In the genomic region with DNA sequence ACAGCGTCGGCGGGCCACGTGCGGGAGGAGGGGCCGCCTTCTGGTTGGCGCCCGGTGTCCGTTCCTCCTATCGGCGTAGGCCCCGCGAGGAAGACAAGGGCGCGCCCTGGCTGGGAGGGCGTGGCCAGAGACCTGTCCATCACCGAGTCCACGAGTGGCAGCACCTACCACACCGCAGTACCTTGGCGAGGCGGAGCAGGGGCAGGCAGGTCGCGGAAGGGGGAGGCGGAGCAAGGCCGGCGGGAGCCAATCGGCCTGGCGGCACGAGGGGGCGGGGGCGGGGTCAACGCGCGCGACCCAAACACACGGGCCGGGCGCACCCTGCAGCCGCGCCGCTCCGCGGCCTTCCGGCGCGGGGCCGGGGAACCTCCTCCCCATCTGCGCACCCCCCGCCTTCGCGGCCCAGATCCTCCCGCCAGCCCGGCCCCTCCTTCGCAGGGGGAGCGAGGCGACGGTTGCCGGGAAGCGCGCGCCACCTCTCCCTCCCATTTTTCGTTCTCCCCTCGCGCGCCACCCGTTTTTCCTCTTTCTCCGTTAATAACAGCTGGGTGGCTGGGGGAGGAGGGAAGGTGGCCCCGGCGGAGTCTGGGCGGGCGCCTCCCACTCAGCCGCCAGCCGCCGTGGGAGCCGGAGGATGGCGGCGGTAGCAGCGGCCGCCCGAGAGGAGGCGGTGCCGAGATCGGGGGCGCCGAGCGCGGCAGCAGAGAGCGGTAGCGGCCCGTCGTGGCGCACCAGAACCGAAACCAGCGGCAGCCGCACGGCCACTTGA, we compare ENCODE assay signal across 1 cellular context.
TF ChIP-seq lines count a peak whose summit lies in the region.

Gene ZNRF2 (plus strand): TSS at position 300 of the 769 bp plus-strand sequence. CDS start 761 bp downstream, outside the sequence.

TF ChIP-seq in IMR-90, 13 proteins besides CTCF, POLR2A, EP300 and RAD21 (continued from another document):
- TF ChIP-seq, protein P1, sequence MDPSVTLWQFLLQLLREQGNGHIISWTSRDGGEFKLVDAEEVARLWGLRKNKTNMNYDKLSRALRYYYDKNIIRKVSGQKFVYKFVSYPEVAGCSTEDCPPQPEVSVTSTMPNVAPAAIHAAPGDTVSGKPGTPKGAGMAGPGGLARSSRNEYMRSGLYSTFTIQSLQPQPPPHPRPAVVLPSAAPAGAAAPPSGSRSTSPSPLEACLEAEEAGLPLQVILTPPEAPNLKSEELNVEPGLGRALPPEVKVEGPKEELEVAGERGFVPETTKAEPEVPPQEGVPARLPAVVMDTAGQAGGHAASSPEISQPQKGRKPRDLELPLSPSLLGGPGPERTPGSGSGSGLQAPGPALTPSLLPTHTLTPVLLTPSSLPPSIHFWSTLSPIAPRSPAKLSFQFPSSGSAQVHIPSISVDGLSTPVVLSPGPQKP (IDR thresholded peaks at IDR 0.05; ENCODE audit: borderline replicate concordance, low read depth, low read length): no peak
- TF ChIP-seq RFX5 (IDR thresholded peaks at IDR 0.05; ENCODE audit: low read depth, low read length) (no peak), MXI1 (IDR thresholded peaks at IDR 0.05; ENCODE audit: borderline replicate concordance, low read depth, low read length) (no peak; the same call in 1 of the 2 replicates)
